Comparison of ENCODE assay signal across 34 cellular contexts in genomic region chr3:57937092-57937491, GRCh38.
"Had no signal": no experiment of that assay in that cellular context is flagged by ENCODE, and none has a peak within 500 bp of the region (broad histone marks: within the 10 kb centered on the region; RNA-seq: fewer than 3 reads in every experiment).

No MANE protein-coding gene starts in this region.

- H3K27ac ChIP-seq: ascending aorta, breast epithelium, cardiac muscle cell, colonic mucosa, dorsolateral prefrontal cortex, gastrocnemius medialis, WERI-Rb-1 had no signal

- H3K9me3 Mint-ChIP-seq: activated naive CD4-positive, alpha-beta T cell treated with anti-CD3 and anti-CD28 coated beads, Interleukin-2, amount 50 U/mL, for 72 hours; activated T-helper 17 cell treated with anti-CD3 and anti-CD28 coated beads, Interleukin-2, amount 50 U/mL, for 72 hours; dendritic cell treated with granulocyte-macrophage colony-stimulating factor and Interleukin-4, amounts not matched to agents 40 ng/mL and 50 ng/mL, for 4 days; T-helper 2 cell treated with Interferon-gamma antibody and Interleukin-4, amounts not matched to agents 5 μg/mL and 100 μg/mL, for 36 hours had no signal

- DNase-seq: activated B cell treated with CpG ODN at 0.5 μM for 24 hours; activated CD4-positive, alpha-beta T cell treated with anti-CD3 and anti-CD28 coated beads for 48 hours; activated CD4-positive, alpha-beta T cell treated with anti-CD3 and anti-CD28 coated beads, Interleukin-2, amount 50 U/mL, for 1 hour; activated CD4-positive, alpha-beta T cell treated with anti-CD3 and anti-CD28 coated beads, Interleukin-2, amount 50 U/mL, for 48 hours; activated CD8-positive, alpha-beta memory T cell treated with anti-CD3 and anti-CD28 coated beads for 24 hours; activated CD8-positive, alpha-beta T cell treated with anti-CD3 and anti-CD28 coated beads for 36 hours; activated gamma-delta T cell; activated naive CD4-positive, alpha-beta T cell; activated naive CD4-positive, alpha-beta T cell treated with anti-CD3 and anti-CD28 coated beads, Interleukin-2, amount 10 ng/mL, durations not matched to agents 7 days and 5 days; activated naive CD8-positive, alpha-beta T cell treated with anti-CD3 and anti-CD28 coated beads, Interleukin-2, amount 10 ng/mL, durations not matched to agents 7 days and 5 days; activated T-cell treated with anti-CD3 and anti-CD28 coated beads, Interleukin-2, amount 50 U/mL, for 4 hours; central memory CD4-positive, alpha-beta T cell; cerebellar nuclear complex; colonic mucosa; dorsolateral prefrontal cortex; effector memory CD4-positive, alpha-beta T cell; endodermal cell; foreskin fibroblast; gastrocnemius medialis; glutamatergic neuron; T-helper 1 cell; T-helper 17 cell; T1000; WERI-Rb-1 had no signal

- H3K4me3 Mint-ChIP-seq: activated B cell treated with CpG ODN at 0.5 μM for 24 hours; activated CD8-positive, alpha-beta T cell treated with anti-CD3 and anti-CD28 coated beads for 36 hours; activated naive CD4-positive, alpha-beta T cell treated with anti-CD3 and anti-CD28 coated beads, Interleukin-2, amount 10 ng/mL, durations not matched to agents 7 days and 5 days; activated naive CD8-positive, alpha-beta T cell treated with anti-CD3 and anti-CD28 coated beads, Interleukin-2, amount 10 ng/mL, durations not matched to agents 7 days and 5 days; activated T-cell treated with anti-CD3 and anti-CD28 coated beads, Interleukin-2, amount 50 U/mL, for 4 hours; activated T-helper 17 cell treated with anti-CD3 and anti-CD28 coated beads, Interleukin-2, amount 50 U/mL, for 72 hours; brain; dendritic cell treated with granulocyte-macrophage colony-stimulating factor and Interleukin-4, amounts not matched to agents 40 ng/mL and 50 ng/mL, for 4 days; endodermal cell; T-helper 17 cell; T-helper 2 cell treated with Interferon-gamma antibody and Interleukin-4, amounts not matched to agents 5 μg/mL and 100 μg/mL, for 36 hours had no signal

- ATAC-seq: activated CD4-positive, CD25-positive, alpha-beta regulatory T cell treated with anti-CD3 and anti-CD28 coated beads, Interleukin-2, amount 50 U/mL, for 24 hours; activated CD8-positive, alpha-beta T cell treated with anti-CD3 and anti-CD28 coated beads for 36 hours; activated naive CD4-positive, alpha-beta T cell treated with anti-CD3 and anti-CD28 coated beads, Interleukin-2, amount 50 U/mL, for 72 hours; activated T-cell treated with anti-CD3 and anti-CD28 coated beads, Interleukin-2, amount 50 U/mL, for 4 hours; activated T-helper 17 cell treated with anti-CD3 and anti-CD28 coated beads, Interleukin-2, amount 50 U/mL, for 72 hours; esophagus mucosa; gastrocnemius medialis; T-helper 17 cell had no signal

- H3K36me3 ChIP-seq: breast epithelium, cardiac muscle cell, colonic mucosa, gastrocnemius medialis, WERI-Rb-1 had no signal

- H3K4me3 ChIP-seq: ascending aorta, breast epithelium, cardiac muscle cell, colonic mucosa, dorsolateral prefrontal cortex, gastrocnemius medialis had no signal

- H3K27ac Mint-ChIP-seq: activated B cell treated with CpG ODN at 0.5 μM for 24 hours; activated CD8-positive, alpha-beta T cell treated with anti-CD3 and anti-CD28 coated beads for 36 hours; activated naive CD4-positive, alpha-beta T cell treated with anti-CD3 and anti-CD28 coated beads, Interleukin-2, amount 10 ng/mL, durations not matched to agents 7 days and 5 days; activated naive CD4-positive, alpha-beta T cell treated with anti-CD3 and anti-CD28 coated beads, Interleukin-2, amount 50 U/mL, for 72 hours; activated naive CD8-positive, alpha-beta T cell treated with anti-CD3 and anti-CD28 coated beads, Interleukin-2, amount 10 ng/mL, durations not matched to agents 7 days and 5 days; activated T-helper 17 cell treated with anti-CD3 and anti-CD28 coated beads, Interleukin-2, amount 50 U/mL, for 72 hours; brain; dendritic cell treated with granulocyte-macrophage colony-stimulating factor and Interleukin-4, amounts not matched to agents 40 ng/mL and 50 ng/mL, for 4 days; endodermal cell; T-helper 17 cell; T-helper 2 cell treated with Interferon-gamma antibody and Interleukin-4, amounts not matched to agents 5 μg/mL and 100 μg/mL, for 36 hours had no signal

- H3K4me1 Mint-ChIP-seq: activated B cell treated with CpG ODN at 0.5 μM for 24 hours; activated naive CD4-positive, alpha-beta T cell treated with anti-CD3 and anti-CD28 coated beads, Interleukin-2, amount 10 ng/mL, durations not matched to agents 7 days and 5 days; activated naive CD8-positive, alpha-beta T cell treated with anti-CD3 and anti-CD28 coated beads, Interleukin-2, amount 10 ng/mL, durations not matched to agents 7 days and 5 days; activated T-helper 17 cell treated with anti-CD3 and anti-CD28 coated beads, Interleukin-2, amount 50 U/mL, for 72 hours; T-helper 17 cell had no signal

- H3K4me1 ChIP-seq: breast epithelium, colonic mucosa had no signal

- H3K27me3 Mint-ChIP-seq: activated B cell treated with CpG ODN at 0.5 μM for 24 hours; activated CD8-positive, alpha-beta T cell treated with anti-CD3 and anti-CD28 coated beads for 36 hours; activated naive CD4-positive, alpha-beta T cell treated with anti-CD3 and anti-CD28 coated beads, Interleukin-2, amount 10 ng/mL, durations not matched to agents 7 days and 5 days; activated naive CD8-positive, alpha-beta T cell treated with anti-CD3 and anti-CD28 coated beads, Interleukin-2, amount 10 ng/mL, durations not matched to agents 7 days and 5 days; activated T-helper 17 cell treated with anti-CD3 and anti-CD28 coated beads, Interleukin-2, amount 50 U/mL, for 72 hours; brain; dendritic cell treated with granulocyte-macrophage colony-stimulating factor and Interleukin-4, amounts not matched to agents 40 ng/mL and 50 ng/mL, for 4 days; T-helper 17 cell had no signal

- H3K9me3 ChIP-seq: ascending aorta, breast epithelium, colonic mucosa, gastrocnemius medialis had no signal
